Comparison of ENCODE assay signal across 21 cellular contexts in genomic region chr11:119578466-119579220, GRCh38.
DNase-seq lines count a peak whose midpoint lies in the region; ATAC-seq and TF ChIP-seq lines count a peak whose summit lies in the region.
"Had no signal": no experiment of that assay in that cellular context is flagged by ENCODE, and none has a peak within 500 bp of the region (broad histone marks: within the 10 kb centered on the region; RNA-seq: fewer than 3 reads in every experiment).

No MANE protein-coding gene starts in this region.

- no peaks in the 10 kb centered on the region for H3K9me3 ChIP-seq in PC-3 (ENCODE audit: low read length)
- H3K9me3 ChIP-seq: esophagus squamous epithelium, neutrophil, thoracic aorta, vagina had no signal

- H2BK120ac ChIP-seq in mesendoderm (ENCODE audit: low read depth, low read length) = no peak overlapping the region

- peak overlapping the region; percentile 7; the same call in 1 of the 2 replicates for H2AFZ ChIP-seq in PC-3 (ENCODE audit: low read length)

- no peaks in the 10 kb centered on the region for H3K9me2 ChIP-seq in PC-3 (replicated peaks; ENCODE audit: low read length)

- DNase-seq in CMK (ENCODE audit: low read depth) = peak; percentile 82
- peak in 2 of 3 experiments; percentile 58 to 92 for DNase-seq in NCI-H1417 (lab: John Stamatoyannopoulos, UW)
- DNase-seq in PC-3 = peak; percentile 92
- peak; percentile 21 for DNase-seq in epithelial cell of esophagus (ENCODE audit: low read depth)
- DNase-seq in activated CD8-positive, alpha-beta memory T cell treated with anti-CD3 and anti-CD28 coated beads, Interleukin-2, amount 50 U/mL, for 4 hours = no peak
- no peak for DNase-seq in activated naive CD4-positive, alpha-beta T cell treated with anti-CD3 and anti-CD28 coated beads, Interleukin-2, amount 10 ng/mL, durations not matched to agents 7 days and 5 days
- no peak for DNase-seq in mesendoderm
- DNase-seq: activated CD4-positive, alpha-beta T cell treated with anti-CD3 and anti-CD28 coated beads for 48 hours; activated naive CD8-positive, alpha-beta T cell treated with anti-CD3 and anti-CD28 coated beads for 36 hours; cerebellar nuclear complex; esophagus squamous epithelium; NCI-H345; stimulated activated naive CD4-positive, alpha-beta T cell treated with Interleukin-2 at 50 U/mL for 16 hours had no signal

- H3K79me2 ChIP-seq in PC-3 (ENCODE audit: low read length) (no peaks in the 10 kb centered on the region), mesendoderm (ENCODE audit: control insufficient read depth, insufficient read depth, low read length) (no peaks in the 10 kb centered on the region)

- H3F3A ChIP-seq in PC-3 (ENCODE audit: low read length, unreplicated experiment) = peaks cover 9% of the 10 kb centered on the region

- no peak overlapping the region for H2BK5ac ChIP-seq in mesendoderm (ENCODE audit: low read length)

- no peak overlapping the region for H3K23ac ChIP-seq in mesendoderm (ENCODE audit: low read length)

- ATAC-seq in PC-3 = peak; percentile 94
- ATAC-seq in GM18498 (IDR thresholded peaks at IDR 0.05; ENCODE audit: unreplicated experiment) = no peak

- no peak overlapping the region for H2BK15ac ChIP-seq in mesendoderm (replicated peaks; ENCODE audit: low read depth)

- TF ChIP-seq CTCF in PC-3 (conservative IDR thresholded peaks at IDR 0.05; ENCODE audit: low read depth, low read length) = no peak
- no peak for TF ChIP-seq CTCF in epithelial cell of esophagus (IDR thresholded peaks at IDR 0.05; ENCODE audit: insufficient read depth, low read depth, low read length, missing control alignments)

- no peak overlapping the region for H3K18ac ChIP-seq in mesendoderm (ENCODE audit: low read length)

- H3K27ac ChIP-seq in PC-3 (ENCODE audit: low read length) = peak overlapping the region; percentile 78
- no peak overlapping the region for H3K27ac ChIP-seq in mesendoderm (ENCODE audit: low read depth, low read length)
- H3K27ac ChIP-seq: esophagus squamous epithelium, HL-60, neutrophil, thoracic aorta, vagina had no signal

- no peaks in the 10 kb centered on the region for H3K4me1 Mint-ChIP-seq in activated naive CD4-positive, alpha-beta T cell treated with anti-CD3 and anti-CD28 coated beads, Interleukin-2, amount 10 ng/mL, durations not matched to agents 7 days and 5 days
- H3K4me1 Mint-ChIP-seq: activated naive CD8-positive, alpha-beta T cell treated with anti-CD3 and anti-CD28 coated beads for 36 hours had no signal

- H4K20me1 ChIP-seq in PC-3 (ENCODE audit: low read length) = no peaks in the 10 kb centered on the region

- H3K36me3 ChIP-seq in PC-3 (ENCODE audit: low read depth, low read length) (no peaks in the 10 kb centered on the region), mesendoderm (ENCODE audit: control insufficient read depth, insufficient read depth, low read length) (no peaks in the 10 kb centered on the region)
- H3K36me3 ChIP-seq: esophagus squamous epithelium, neutrophil, thoracic aorta, vagina had no signal

- POLR2A ChIA-PET in PC-3 (lab: Charles Lee; ENCODE audit: unreplicated experiment) = interaction anchor here (0.5 to 0.6 kb wide), 2 partner anchors 240 to 550 kb away, joined by 5 to 11 read pairs; no protein-coding TSS in a partner anchor

- no TSS peak for BruUV-seq in PC-3 (replicated peaks; lab: Mats Ljungman, UMichigan)

- no CpG with 5 or more reads among the region's 11 CpGs for WGBS in mesendoderm (ENCODE audit: extremely low coverage, insufficient coverage, low lambda C conversion rate)

- no peaks in the 10 kb centered on the region for H3K79me1 ChIP-seq in mesendoderm (ENCODE audit: low read length)

- H3K27ac Mint-ChIP-seq in activated naive CD4-positive, alpha-beta T cell treated with anti-CD3 and anti-CD28 coated beads, Interleukin-2, amount 10 ng/mL, durations not matched to agents 7 days and 5 days = no peak overlapping the region
- H3K27ac Mint-ChIP-seq: activated naive CD8-positive, alpha-beta T cell treated with anti-CD3 and anti-CD28 coated beads for 36 hours had no signal

- no peak overlapping the region for H2AK5ac ChIP-seq in mesendoderm (ENCODE audit: low read length)

- no peak overlapping the region for H3K4ac ChIP-seq in mesendoderm (ENCODE audit: low read depth, low read length)

- no peak overlapping the region for H3K56ac ChIP-seq in mesendoderm (ENCODE audit: low read length)

- no peak overlapping the region for H3K4me3 Mint-ChIP-seq in activated naive CD4-positive, alpha-beta T cell treated with anti-CD3 and anti-CD28 coated beads, Interleukin-2, amount 10 ng/mL, durations not matched to agents 7 days and 5 days
- H3K4me3 Mint-ChIP-seq: activated naive CD8-positive, alpha-beta T cell treated with anti-CD3 and anti-CD28 coated beads for 36 hours; CD14-positive monocyte had no signal

- peaks cover 38% of the 10 kb centered on the region for H3K27me3 Mint-ChIP-seq in activated naive CD4-positive, alpha-beta T cell treated with anti-CD3 and anti-CD28 coated beads, Interleukin-2, amount 10 ng/mL, durations not matched to agents 7 days and 5 days

- H3K4me2 ChIP-seq in PC-3 (ENCODE audit: low read length) = peak overlapping the region; percentile 46
- no peak overlapping the region for H3K4me2 ChIP-seq in mesendoderm (ENCODE audit: low read length)
- H3K4me2 ChIP-seq: smooth muscle cell had no signal

- H3K9me3 Mint-ChIP-seq in activated naive CD4-positive, alpha-beta T cell treated with anti-CD3 and anti-CD28 coated beads, Interleukin-2, amount 10 ng/mL, durations not matched to agents 7 days and 5 days = no peaks in the 10 kb centered on the region

- H3K4me3 ChIP-seq in PC-3 (ENCODE audit: low read length) = no peak overlapping the region
- no peak overlapping the region for H3K4me3 ChIP-seq in epithelial cell of esophagus (ENCODE audit: low read length)
- no peak overlapping the region for H3K4me3 ChIP-seq in mesendoderm (ENCODE audit: low read length)
- H3K4me3 ChIP-seq: esophagus squamous epithelium, lung, smooth muscle cell, thoracic aorta, vagina had no signal

- no peak overlapping the region for H4K5ac ChIP-seq in mesendoderm (ENCODE audit: low read length)

- H3K36me3 Mint-ChIP-seq in activated naive CD4-positive, alpha-beta T cell treated with anti-CD3 and anti-CD28 coated beads, Interleukin-2, amount 10 ng/mL, durations not matched to agents 7 days and 5 days = no peaks in the 10 kb centered on the region
- H3K36me3 Mint-ChIP-seq: activated naive CD8-positive, alpha-beta T cell treated with anti-CD3 and anti-CD28 coated beads for 36 hours had no signal

- H3K27me3 ChIP-seq in PC-3 (ENCODE audit: low read length) = no peaks in the 10 kb centered on the region
- H3K27me3 ChIP-seq in mesendoderm (ENCODE audit: insufficient read depth, low read length, poor library complexity) = no peaks in the 10 kb centered on the region
- H3K27me3 ChIP-seq: esophagus squamous epithelium, vagina had no signal

- no peak overlapping the region for H4K8ac ChIP-seq in mesendoderm (ENCODE audit: low read depth, low read length)

- CTCF ChIA-PET in PC-3 (lab: Charles Lee) = interaction anchor here (0.7 to 1.4 kb wide), 4 partner anchors 45 to 257 kb away, joined by 3 to 4 read pairs (median 4); partner anchors contain the start of gene NECTIN1
- CTCF ChIA-PET in activated naive CD4-positive, alpha-beta T cell treated with anti-CD3 and anti-CD28 coated beads, Interleukin-2, amount 10 ng/mL, durations not matched to agents 7 days and 5 days (lab: Charles Lee) = no interaction called here

- peaks cover 21% of the 10 kb centered on the region for H3K4me1 ChIP-seq in PC-3 (ENCODE audit: insufficient read depth, low read length)
- H3K4me1 ChIP-seq in mesendoderm (ENCODE audit: control insufficient read depth, low read depth, low read length) = no peaks in the 10 kb centered on the region
- H3K4me1 ChIP-seq: vagina had no signal

- H3K9ac ChIP-seq in PC-3 (ENCODE audit: low read length) (no peak overlapping the region), mesendoderm (ENCODE audit: low read length) (no peak overlapping the region)

- intact Hi-C loops in PC-3 (cut with micrococcal nuclease) = no loop called here

Comparison
In these comparisons a context has a peak if more than half of its experiments do, and no peak if none do; other contexts are left out.
1. DNase-seq: peak in CMK (single experiment), NCI-H1417 (2 of 3), PC-3 (single experiment) and epithelial cell of esophagus (single experiment); none in activated CD8-positive, alpha-beta memory T cell treated with anti-CD3 and anti-CD28 coated beads, Interleukin-2, amount 50 U/mL, for 4 hours (single experiment), activated naive CD4-positive, alpha-beta T cell treated with anti-CD3 and anti-CD28 coated beads, Interleukin-2, amount 10 ng/mL, durations not matched to agents 7 days and 5 days (single experiment) and mesendoderm (single experiment).